Comparison of ENCODE assay signal across 19 cellular contexts in genomic region chr6:124436803-124437202, GRCh38.
"Had no signal": no experiment of that assay in that cellular context is flagged by ENCODE, and none has a peak within 500 bp of the region (broad histone marks: within the 10 kb centered on the region; RNA-seq: fewer than 3 reads in every experiment).

No MANE protein-coding gene starts in this region.

- H3K9me3 Mint-ChIP-seq: brain, nephron had no signal

- H3K27me3 Mint-ChIP-seq: brain; memory B cell; stimulated activated memory B cell treated with anti-CD40 and anti-IgM and Interleukin-4, amounts not matched to agents 10 μg/mL and 1 μg/mL and 100 μg/mL, for 72 hours had no signal

- H3K36me3 ChIP-seq: right lobe of liver, stomach, suprapubic skin, tibial nerve, WERI-Rb-1 had no signal

- DNase-seq: activated CD4-positive, alpha-beta T cell treated with anti-CD3 and anti-CD28 coated beads for 1 hour; activated CD4-positive, alpha-beta T cell treated with anti-CD3 and anti-CD28 coated beads, Interleukin-2, amount 50 U/mL, for 1 hour; activated gamma-delta T cell treated with Interleukin-2 at 50 U/mL for 16 hours; activated T-cell treated with anti-CD3 and anti-CD28 coated beads, Interleukin-2, amount 50 U/mL, for 1 hour; aorta; foreskin keratinocyte; left colon; right lobe of liver; small intestine; stimulated activated CD4-positive, alpha-beta T cell treated with anti-CD3 and anti-CD28 coated beads, Interleukin-2, amount 100 ng/mL, for 24 hours; stomach; WERI-Rb-1 had no signal

- H3K27me3 ChIP-seq: foreskin keratinocyte, right lobe of liver, stomach, suprapubic skin, tibial nerve had no signal

- ATAC-seq: foreskin keratinocyte; left colon; right lobe of liver; stimulated activated memory B cell treated with anti-CD40 and anti-IgM and Interleukin-4, amounts not matched to agents 10 μg/mL and 1 μg/mL and 100 μg/mL, for 72 hours had no signal

- H3K4me3 Mint-ChIP-seq: brain; memory B cell; nephron; stimulated activated memory B cell treated with anti-CD40 and anti-IgM and Interleukin-4, amounts not matched to agents 10 μg/mL and 1 μg/mL and 100 μg/mL, for 72 hours had no signal

- H3K4me3 ChIP-seq: right lobe of liver, stomach, suprapubic skin, tibial nerve had no signal

- H3K27ac ChIP-seq: foreskin keratinocyte, right lobe of liver, stomach, suprapubic skin, tibial nerve, WERI-Rb-1 had no signal

- H3K36me3 Mint-ChIP-seq: activated naive CD4-positive, alpha-beta T cell treated with anti-CD3 and anti-CD28 coated beads, Interleukin-2, amount 50 U/mL, for 72 hours; brain; memory B cell; stimulated activated memory B cell treated with anti-CD40 and anti-IgM and Interleukin-4, amounts not matched to agents 10 μg/mL and 1 μg/mL and 100 μg/mL, for 72 hours had no signal

- H3K4me1 Mint-ChIP-seq: memory B cell; nephron; stimulated activated memory B cell treated with anti-CD40 and anti-IgM and Interleukin-4, amounts not matched to agents 10 μg/mL and 1 μg/mL and 100 μg/mL, for 72 hours had no signal

- H3K4me1 ChIP-seq: foreskin keratinocyte, right lobe of liver, stomach, suprapubic skin, tibial nerve had no signal

- H3K27ac Mint-ChIP-seq: activated naive CD4-positive, alpha-beta T cell treated with anti-CD3 and anti-CD28 coated beads, Interleukin-2, amount 50 U/mL, for 72 hours; brain; memory B cell; nephron; stimulated activated memory B cell treated with anti-CD40 and anti-IgM and Interleukin-4, amounts not matched to agents 10 μg/mL and 1 μg/mL and 100 μg/mL, for 72 hours had no signal

- H3K9me3 ChIP-seq: right lobe of liver, stomach, suprapubic skin, tibial nerve had no signal
